Comparison of ENCODE assay signal across 1 cellular context in the genomic region with DNA sequence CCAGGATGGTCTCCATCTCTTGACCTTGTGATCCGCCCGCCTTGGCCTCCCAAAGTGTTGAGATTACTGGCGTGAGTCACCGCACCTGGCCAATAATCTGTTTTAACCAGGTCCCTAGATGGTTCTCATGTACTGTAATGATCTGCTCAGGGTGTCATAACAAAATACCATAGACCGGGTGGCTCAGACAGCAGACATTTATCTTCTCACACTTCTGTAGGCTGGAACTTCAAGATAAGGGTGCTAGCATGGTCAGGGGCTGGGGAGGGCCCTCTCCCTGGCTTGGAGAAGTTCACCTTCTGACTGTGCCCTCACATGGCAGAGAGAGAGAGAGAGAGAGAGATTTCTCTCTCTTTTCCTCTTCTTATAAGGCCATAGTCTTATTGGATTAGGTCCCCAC.
TF ChIP-seq lines count a peak whose summit lies in the region.

No MANE protein-coding gene starts in this region.

TF ChIP-seq in K562, 482 proteins besides CTCF, POLR2A, EP300 and RAD21 (continued from another document and continues in another):
- TF ChIP-seq, protein P1, sequence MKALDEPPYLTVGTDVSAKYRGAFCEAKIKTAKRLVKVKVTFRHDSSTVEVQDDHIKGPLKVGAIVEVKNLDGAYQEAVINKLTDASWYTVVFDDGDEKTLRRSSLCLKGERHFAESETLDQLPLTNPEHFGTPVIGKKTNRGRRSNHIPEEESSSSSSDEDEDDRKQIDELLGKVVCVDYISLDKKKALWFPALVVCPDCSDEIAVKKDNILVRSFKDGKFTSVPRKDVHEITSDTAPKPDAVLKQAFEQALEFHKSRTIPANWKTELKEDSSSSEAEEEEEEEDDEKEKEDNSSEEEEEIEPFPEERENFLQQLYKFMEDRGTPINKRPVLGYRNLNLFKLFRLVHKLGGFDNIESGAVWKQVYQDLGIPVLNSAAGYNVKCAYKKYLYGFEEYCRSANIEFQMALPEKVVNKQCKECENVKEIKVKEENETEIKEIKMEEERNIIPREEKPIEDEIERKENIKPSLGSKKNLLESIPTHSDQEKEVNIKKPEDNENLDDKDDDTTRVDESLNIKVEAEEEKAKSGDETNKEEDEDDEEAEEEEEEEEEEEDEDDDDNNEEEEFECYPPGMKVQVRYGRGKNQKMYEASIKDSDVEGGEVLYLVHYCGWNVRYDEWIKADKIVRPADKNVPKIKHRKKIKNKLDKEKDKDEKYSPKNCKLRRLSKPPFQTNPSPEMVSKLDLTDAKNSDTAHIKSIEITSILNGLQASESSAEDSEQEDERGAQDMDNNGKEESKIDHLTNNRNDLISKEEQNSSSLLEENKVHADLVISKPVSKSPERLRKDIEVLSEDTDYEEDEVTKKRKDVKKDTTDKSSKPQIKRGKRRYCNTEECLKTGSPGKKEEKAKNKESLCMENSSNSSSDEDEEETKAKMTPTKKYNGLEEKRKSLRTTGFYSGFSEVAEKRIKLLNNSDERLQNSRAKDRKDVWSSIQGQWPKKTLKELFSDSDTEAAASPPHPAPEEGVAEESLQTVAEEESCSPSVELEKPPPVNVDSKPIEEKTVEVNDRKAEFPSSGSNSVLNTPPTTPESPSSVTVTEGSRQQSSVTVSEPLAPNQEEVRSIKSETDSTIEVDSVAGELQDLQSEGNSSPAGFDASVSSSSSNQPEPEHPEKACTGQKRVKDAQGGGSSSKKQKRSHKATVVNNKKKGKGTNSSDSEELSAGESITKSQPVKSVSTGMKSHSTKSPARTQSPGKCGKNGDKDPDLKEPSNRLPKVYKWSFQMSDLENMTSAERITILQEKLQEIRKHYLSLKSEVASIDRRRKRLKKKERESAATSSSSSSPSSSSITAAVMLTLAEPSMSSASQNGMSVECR (CRISPR knock-in tag; IDR thresholded peaks at IDR 0.05), result no peak
- TF ChIP-seq DMBX1 (CRISPR knock-in tag; IDR thresholded peaks at IDR 0.05; ENCODE audit: borderline replicate concordance) (peak; percentile 98), ZFP30 (CRISPR knock-in tag; IDR thresholded peaks at IDR 0.05; ENCODE audit: borderline replicate concordance) (no peak), POLR2AphosphoS5 (IDR thresholded peaks at IDR 0.05; ENCODE audit: control insufficient read depth, insufficient read depth, low read depth, low read length) (peak; percentile 98), KLF10 (CRISPR knock-in tag; IDR thresholded peaks at IDR 0.05) (no peak), ZNF217 (CRISPR knock-in tag; IDR thresholded peaks at IDR 0.05) (no peak), ZNF584 (CRISPR knock-in tag; IDR thresholded peaks at IDR 0.05; ENCODE audit: low read depth) (peak; percentile 91; the same call in 1 of the 2 replicates), FOXP1 (CRISPR knock-in tag; IDR thresholded peaks at IDR 0.05) (no peak), JUN (IDR thresholded peaks at IDR 0.05; ENCODE audit: borderline replicate concordance, low read depth, low read length) (peak; percentile 75; the same call in 1 of the 2 replicates), JUN (CRISPR knock-in tag; IDR thresholded peaks at IDR 0.05; ENCODE audit: borderline replicate concordance) (no peak), ATF7 (IDR thresholded peaks at IDR 0.05) (peak; percentile 85), TEAD1 (CRISPR knock-in tag; IDR thresholded peaks at IDR 0.05) (peak; percentile 94 to 95), ZNF699 (CRISPR knock-in tag; IDR thresholded peaks at IDR 0.05; ENCODE audit: insufficient replicate concordance) (no peak), ZNF444 (CRISPR knock-in tag; IDR thresholded peaks at IDR 0.05) (no peak), RNF2 (IDR thresholded peaks at IDR 0.05) (peak; percentile 69; the same call in 1 of the 2 replicates), BCL6 (CRISPR knock-in tag; IDR thresholded peaks at IDR 0.05) (no peak; the same call in 1 of the 2 replicates), HDAC8 (tag; IDR thresholded peaks at IDR 0.05) (no peak), TCF3 (CRISPR knock-in tag; IDR thresholded peaks at IDR 0.05) (peak; percentile 99), CCAR2 (IDR thresholded peaks at IDR 0.05; ENCODE audit: low read depth, low read length) (no peak), E2F3 (CRISPR knock-in tag; IDR thresholded peaks at IDR 0.05) (no peak), ZEB2 (IDR thresholded peaks at IDR 0.05) (peak; percentile 100)
- TF ChIP-seq, protein P2, sequence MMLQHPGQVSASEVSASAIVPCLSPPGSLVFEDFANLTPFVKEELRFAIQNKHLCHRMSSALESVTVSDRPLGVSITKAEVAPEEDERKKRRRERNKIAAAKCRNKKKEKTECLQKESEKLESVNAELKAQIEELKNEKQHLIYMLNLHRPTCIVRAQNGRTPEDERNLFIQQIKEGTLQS (IDR thresholded peaks at IDR 0.05), result peak; percentile 95
- TF ChIP-seq, protein P2 (CRISPR knock-in tag; conservative IDR thresholded peaks at IDR 0.05), result peak; percentile 96
- TF ChIP-seq, protein P3, sequence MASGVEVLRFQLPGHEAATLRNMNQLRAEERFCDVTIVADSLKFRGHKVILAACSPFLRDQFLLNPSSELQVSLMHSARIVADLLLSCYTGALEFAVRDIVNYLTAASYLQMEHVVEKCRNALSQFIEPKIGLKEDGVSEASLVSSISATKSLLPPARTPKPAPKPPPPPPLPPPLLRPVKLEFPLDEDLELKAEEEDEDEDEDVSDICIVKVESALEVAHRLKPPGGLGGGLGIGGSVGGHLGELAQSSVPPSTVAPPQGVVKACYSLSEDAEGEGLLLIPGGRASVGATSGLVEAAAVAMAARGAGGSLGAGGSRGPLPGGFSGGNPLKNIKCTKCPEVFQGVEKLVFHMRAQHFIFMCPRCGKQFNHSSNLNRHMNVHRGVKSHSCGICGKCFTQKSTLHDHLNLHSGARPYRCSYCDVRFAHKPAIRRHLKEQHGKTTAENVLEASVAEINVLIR (CRISPR knock-in tag; IDR thresholded peaks at IDR 0.05), result no peak
- TF ChIP-seq, protein P4, sequence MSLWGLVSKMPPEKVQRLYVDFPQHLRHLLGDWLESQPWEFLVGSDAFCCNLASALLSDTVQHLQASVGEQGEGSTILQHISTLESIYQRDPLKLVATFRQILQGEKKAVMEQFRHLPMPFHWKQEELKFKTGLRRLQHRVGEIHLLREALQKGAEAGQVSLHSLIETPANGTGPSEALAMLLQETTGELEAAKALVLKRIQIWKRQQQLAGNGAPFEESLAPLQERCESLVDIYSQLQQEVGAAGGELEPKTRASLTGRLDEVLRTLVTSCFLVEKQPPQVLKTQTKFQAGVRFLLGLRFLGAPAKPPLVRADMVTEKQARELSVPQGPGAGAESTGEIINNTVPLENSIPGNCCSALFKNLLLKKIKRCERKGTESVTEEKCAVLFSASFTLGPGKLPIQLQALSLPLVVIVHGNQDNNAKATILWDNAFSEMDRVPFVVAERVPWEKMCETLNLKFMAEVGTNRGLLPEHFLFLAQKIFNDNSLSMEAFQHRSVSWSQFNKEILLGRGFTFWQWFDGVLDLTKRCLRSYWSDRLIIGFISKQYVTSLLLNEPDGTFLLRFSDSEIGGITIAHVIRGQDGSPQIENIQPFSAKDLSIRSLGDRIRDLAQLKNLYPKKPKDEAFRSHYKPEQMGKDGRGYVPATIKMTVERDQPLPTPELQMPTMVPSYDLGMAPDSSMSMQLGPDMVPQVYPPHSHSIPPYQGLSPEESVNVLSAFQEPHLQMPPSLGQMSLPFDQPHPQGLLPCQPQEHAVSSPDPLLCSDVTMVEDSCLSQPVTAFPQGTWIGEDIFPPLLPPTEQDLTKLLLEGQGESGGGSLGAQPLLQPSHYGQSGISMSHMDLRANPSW (CRISPR knock-in tag; IDR thresholded peaks at IDR 0.05), result no peak
- TF ChIP-seq, protein P5, sequence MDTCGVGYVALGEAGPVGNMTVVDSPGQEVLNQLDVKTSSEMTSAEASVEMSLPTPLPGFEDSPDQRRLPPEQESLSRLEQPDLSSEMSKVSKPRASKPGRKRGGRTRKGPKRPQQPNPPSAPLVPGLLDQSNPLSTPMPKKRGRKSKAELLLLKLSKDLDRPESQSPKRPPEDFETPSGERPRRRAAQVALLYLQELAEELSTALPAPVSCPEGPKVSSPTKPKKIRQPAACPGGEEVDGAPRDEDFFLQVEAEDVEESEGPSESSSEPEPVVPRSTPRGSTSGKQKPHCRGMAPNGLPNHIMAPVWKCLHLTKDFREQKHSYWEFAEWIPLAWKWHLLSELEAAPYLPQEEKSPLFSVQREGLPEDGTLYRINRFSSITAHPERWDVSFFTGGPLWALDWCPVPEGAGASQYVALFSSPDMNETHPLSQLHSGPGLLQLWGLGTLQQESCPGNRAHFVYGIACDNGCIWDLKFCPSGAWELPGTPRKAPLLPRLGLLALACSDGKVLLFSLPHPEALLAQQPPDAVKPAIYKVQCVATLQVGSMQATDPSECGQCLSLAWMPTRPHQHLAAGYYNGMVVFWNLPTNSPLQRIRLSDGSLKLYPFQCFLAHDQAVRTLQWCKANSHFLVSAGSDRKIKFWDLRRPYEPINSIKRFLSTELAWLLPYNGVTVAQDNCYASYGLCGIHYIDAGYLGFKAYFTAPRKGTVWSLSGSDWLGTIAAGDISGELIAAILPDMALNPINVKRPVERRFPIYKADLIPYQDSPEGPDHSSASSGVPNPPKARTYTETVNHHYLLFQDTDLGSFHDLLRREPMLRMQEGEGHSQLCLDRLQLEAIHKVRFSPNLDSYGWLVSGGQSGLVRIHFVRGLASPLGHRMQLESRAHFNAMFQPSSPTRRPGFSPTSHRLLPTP (IDR thresholded peaks at IDR 0.05; ENCODE audit: borderline replicate concordance, extremely low read depth, insufficient read length), result no peak
- TF ChIP-seq, protein P6, sequence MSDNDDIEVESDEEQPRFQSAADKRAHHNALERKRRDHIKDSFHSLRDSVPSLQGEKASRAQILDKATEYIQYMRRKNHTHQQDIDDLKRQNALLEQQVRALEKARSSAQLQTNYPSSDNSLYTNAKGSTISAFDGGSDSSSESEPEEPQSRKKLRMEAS (CRISPR knock-in tag; IDR thresholded peaks at IDR 0.05), result no peak
- TF ChIP-seq, protein P7, sequence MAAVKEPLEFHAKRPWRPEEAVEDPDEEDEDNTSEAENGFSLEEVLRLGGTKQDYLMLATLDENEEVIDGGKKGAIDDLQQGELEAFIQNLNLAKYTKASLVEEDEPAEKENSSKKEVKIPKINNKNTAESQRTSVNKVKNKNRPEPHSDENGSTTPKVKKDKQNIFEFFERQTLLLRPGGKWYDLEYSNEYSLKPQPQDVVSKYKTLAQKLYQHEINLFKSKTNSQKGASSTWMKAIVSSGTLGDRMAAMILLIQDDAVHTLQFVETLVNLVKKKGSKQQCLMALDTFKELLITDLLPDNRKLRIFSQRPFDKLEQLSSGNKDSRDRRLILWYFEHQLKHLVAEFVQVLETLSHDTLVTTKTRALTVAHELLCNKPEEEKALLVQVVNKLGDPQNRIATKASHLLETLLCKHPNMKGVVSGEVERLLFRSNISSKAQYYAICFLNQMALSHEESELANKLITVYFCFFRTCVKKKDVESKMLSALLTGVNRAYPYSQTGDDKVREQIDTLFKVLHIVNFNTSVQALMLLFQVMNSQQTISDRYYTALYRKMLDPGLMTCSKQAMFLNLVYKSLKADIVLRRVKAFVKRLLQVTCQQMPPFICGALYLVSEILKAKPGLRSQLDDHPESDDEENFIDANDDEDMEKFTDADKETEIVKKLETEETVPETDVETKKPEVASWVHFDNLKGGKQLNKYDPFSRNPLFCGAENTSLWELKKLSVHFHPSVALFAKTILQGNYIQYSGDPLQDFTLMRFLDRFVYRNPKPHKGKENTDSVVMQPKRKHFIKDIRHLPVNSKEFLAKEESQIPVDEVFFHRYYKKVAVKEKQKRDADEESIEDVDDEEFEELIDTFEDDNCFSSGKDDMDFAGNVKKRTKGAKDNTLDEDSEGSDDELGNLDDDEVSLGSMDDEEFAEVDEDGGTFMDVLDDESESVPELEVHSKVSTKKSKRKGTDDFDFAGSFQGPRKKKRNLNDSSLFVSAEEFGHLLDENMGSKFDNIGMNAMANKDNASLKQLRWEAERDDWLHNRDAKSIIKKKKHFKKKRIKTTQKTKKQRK (IDR thresholded peaks at IDR 0.05; ENCODE audit: borderline replicate concordance, low read depth, low read length), result no peak
- TF ChIP-seq, protein P8, sequence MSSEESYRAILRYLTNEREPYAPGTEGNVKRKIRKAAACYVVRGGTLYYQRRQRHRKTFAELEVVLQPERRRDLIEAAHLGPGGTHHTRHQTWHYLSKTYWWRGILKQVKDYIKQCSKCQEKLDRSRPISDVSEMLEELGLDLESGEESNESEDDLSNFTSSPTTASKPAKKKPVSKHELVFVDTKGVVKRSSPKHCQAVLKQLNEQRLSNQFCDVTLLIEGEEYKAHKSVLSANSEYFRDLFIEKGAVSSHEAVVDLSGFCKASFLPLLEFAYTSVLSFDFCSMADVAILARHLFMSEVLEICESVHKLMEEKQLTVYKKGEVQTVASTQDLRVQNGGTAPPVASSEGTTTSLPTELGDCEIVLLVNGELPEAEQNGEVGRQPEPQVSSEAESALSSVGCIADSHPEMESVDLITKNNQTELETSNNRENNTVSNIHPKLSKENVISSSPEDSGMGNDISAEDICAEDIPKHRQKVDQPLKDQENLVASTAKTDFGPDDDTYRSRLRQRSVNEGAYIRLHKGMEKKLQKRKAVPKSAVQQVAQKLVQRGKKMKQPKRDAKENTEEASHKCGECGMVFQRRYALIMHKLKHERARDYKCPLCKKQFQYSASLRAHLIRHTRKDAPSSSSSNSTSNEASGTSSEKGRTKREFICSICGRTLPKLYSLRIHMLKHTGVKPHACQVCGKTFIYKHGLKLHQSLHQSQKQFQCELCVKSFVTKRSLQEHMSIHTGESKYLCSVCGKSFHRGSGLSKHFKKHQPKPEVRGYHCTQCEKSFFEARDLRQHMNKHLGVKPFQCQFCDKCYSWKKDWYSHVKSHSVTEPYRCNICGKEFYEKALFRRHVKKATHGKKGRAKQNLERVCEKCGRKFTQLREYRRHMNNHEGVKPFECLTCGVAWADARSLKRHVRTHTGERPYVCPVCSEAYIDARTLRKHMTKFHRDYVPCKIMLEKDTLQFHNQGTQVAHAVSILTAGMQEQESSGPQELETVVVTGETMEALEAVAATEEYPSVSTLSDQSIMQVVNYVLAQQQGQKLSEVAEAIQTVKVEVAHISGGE (CRISPR knock-in tag; IDR thresholded peaks at IDR 0.05), result peak in 1 of 3 experiments; percentile 77; a peak in 2 of 6 replicates
- TF ChIP-seq, protein P9, sequence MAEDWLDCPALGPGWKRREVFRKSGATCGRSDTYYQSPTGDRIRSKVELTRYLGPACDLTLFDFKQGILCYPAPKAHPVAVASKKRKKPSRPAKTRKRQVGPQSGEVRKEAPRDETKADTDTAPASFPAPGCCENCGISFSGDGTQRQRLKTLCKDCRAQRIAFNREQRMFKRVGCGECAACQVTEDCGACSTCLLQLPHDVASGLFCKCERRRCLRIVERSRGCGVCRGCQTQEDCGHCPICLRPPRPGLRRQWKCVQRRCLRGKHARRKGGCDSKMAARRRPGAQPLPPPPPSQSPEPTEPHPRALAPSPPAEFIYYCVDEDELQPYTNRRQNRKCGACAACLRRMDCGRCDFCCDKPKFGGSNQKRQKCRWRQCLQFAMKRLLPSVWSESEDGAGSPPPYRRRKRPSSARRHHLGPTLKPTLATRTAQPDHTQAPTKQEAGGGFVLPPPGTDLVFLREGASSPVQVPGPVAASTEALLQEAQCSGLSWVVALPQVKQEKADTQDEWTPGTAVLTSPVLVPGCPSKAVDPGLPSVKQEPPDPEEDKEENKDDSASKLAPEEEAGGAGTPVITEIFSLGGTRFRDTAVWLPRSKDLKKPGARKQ (CRISPR knock-in tag; IDR thresholded peaks at IDR 0.05), result no peak
- TF ChIP-seq, protein P10, sequence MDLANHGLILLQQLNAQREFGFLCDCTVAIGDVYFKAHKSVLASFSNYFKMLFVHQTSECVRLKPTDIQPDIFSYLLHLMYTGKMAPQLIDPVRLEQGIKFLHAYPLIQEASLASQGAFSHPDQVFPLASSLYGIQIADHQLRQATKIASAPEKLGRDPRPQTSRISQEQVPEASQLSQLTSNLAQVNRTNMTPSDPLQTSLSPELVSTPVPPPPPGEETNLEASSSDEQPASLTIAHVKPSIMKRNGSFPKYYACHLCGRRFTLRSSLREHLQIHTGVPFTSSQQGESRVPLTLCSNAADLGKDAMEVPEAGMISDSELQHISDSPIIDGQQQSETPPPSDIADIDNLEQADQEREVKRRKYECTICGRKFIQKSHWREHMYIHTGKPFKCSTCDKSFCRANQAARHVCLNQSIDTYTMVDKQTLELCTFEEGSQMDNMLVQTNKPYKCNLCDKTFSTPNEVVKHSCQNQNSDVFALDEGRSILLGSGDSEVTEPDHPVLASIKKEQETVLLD (IDR thresholded peaks at IDR 0.05), result no peak
